ENCODE assay signal across 13 cellular contexts in the genomic region with DNA sequence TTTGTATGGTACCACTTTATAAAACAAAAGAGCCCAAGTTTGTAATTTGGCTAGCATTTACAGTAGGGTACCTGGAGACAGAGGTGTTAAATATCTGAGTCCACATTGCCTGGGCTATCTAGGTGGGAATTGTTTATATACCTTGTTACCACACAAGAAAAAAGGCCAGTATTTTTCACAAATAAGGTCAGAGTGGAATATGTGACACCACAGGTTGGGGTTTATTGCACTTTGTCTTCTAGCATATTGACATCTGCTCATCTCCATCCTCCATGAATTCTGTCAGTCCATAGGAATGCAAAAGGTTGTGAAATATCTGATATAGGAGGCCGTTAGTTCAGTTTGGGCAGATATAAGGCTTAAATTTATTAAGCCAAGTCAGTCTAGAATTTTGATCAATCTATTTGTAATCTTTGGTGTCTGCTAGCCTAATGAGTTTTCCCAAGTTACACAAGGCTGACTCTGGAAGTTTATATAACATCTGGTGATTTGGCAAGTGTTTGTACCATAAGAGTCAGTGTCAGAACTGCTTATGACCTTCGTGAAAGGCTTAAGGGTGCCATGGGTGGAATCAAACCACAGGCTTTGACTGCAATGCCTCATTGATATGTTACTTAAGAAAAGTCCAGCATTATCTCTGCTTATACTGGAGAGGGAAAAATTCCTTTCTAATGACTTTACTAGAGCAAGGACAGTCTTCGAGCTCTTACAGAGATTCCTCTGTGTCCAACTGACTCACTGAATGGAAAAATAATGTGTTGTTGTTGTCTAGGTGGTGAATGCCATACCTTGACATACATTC. TPM values are rescaled to one million over a fixed set of nuclear protein-coding genes. Genes with fewer than 3 reads are reported as not detected.
DNase-seq lines count a peak whose midpoint lies in the region; ATAC-seq and TF ChIP-seq lines count a peak whose summit lies in the region.
"Had no signal": no experiment of that assay in that cellular context is flagged by ENCODE, and none has a peak within 500 bp of the region (broad histone marks: within the 10 kb centered on the region; RNA-seq: fewer than 3 reads in every experiment).

No MANE protein-coding gene starts in this region.

- no peak overlapping the region for H3K4me3 ChIP-seq in PC-3 (ENCODE audit: low read length)
- no peak overlapping the region for H3K4me3 ChIP-seq in epithelial cell of proximal tubule (ENCODE audit: low read depth, low read length)
- no peak overlapping the region for H3K4me3 ChIP-seq in neuronal stem cell (ENCODE audit: low read length in 2 of 2)
- H3K4me3 ChIP-seq: Peyer's patch, right atrium auricular region, testis had no signal

- H2BK5ac ChIP-seq in neuronal stem cell (ENCODE audit: low read length), result no peak overlapping the region

- H3K27ac ChIP-seq in PC-3 (ENCODE audit: low read length) (peak overlapping the region; percentile 77), neuronal stem cell (replicated peaks; ENCODE audit: low read length) (no peak overlapping the region)
- H3K27ac ChIP-seq: Peyer's patch, right atrium auricular region, testis had no signal

- H3K36me3 Mint-ChIP-seq in stimulated activated naive B cell treated with anti-CD40 and anti-IgM and Interleukin-4, amounts not matched to agents 10 μg/mL and 1 μg/mL and 100 μg/mL, for 72 hours, result no peaks in the 10 kb centered on the region
- H3K36me3 Mint-ChIP-seq in activated naive CD8-positive, alpha-beta T cell treated with anti-CD3 and anti-CD28 coated beads, Interleukin-2, amount 50 U/mL, for 24 hours (ENCODE audit: low read depth), result no peaks in the 10 kb centered on the region

- H2BK12ac ChIP-seq in neuronal stem cell (ENCODE audit: low read length), result no peak overlapping the region

- no peak overlapping the region for H3K9ac ChIP-seq in PC-3 (ENCODE audit: low read length)
- no peak overlapping the region for H3K9ac ChIP-seq in neuronal stem cell (ENCODE audit: low read depth, low read length, poor library complexity)

- CTCF ChIA-PET in PC-3 (lab: Charles Lee), result no interaction called here

- H3K9me3 Mint-ChIP-seq in stimulated activated naive B cell treated with anti-CD40 and anti-IgM and Interleukin-4, amounts not matched to agents 10 μg/mL and 1 μg/mL and 100 μg/mL, for 72 hours, result no peaks in the 10 kb centered on the region
- H3K9me3 Mint-ChIP-seq in activated naive CD8-positive, alpha-beta T cell treated with anti-CD3 and anti-CD28 coated beads, Interleukin-2, amount 50 U/mL, for 24 hours, result no peaks in the 10 kb centered on the region

- no peaks in the 10 kb centered on the region for H4K20me1 ChIP-seq in PC-3 (ENCODE audit: low read length)

- no peak overlapping the region for H3K23ac ChIP-seq in neuronal stem cell (ENCODE audit: low read depth, low read length, poor library complexity)

- H3K9me3 ChIP-seq in PC-3 (ENCODE audit: low read length), result no peaks in the 10 kb centered on the region
- no peaks in the 10 kb centered on the region for H3K9me3 ChIP-seq in neuronal stem cell (replicated peaks in 1 of 2; ENCODE audit: control insufficient read depth in 2 of 2, insufficient read depth in 1 of 2, low read depth in 1 of 2, low read length in 2 of 2)
- H3K9me3 ChIP-seq: Peyer's patch, right atrium auricular region, testis had no signal

- H4K8ac ChIP-seq in neuronal stem cell (ENCODE audit: low read depth, low read length), result no peak overlapping the region

- H3K4ac ChIP-seq in neuronal stem cell (ENCODE audit: low read length), result no peak overlapping the region

- H3K4me3 Mint-ChIP-seq in stimulated activated naive B cell treated with anti-CD40 and anti-IgM and Interleukin-4, amounts not matched to agents 10 μg/mL and 1 μg/mL and 100 μg/mL, for 72 hours, result no peak overlapping the region
- no peak overlapping the region for H3K4me3 Mint-ChIP-seq in activated naive CD8-positive, alpha-beta T cell treated with anti-CD3 and anti-CD28 coated beads, Interleukin-2, amount 50 U/mL, for 24 hours

- DNase-seq in Caki2 (ENCODE audit: low read depth) (peak; percentile 61), PC-3 (peak; percentile 81), epithelial cell of proximal tubule (ENCODE audit: low read depth) (peak; percentile 87), omental fat pad (ENCODE audit: low spot score) (no peak), HuH-7.5 (ENCODE audit: low spot score) (no peak), neuronal stem cell (ENCODE audit: low spot score) (no peak)
- DNase-seq in stimulated activated naive B cell treated with anti-CD40 and anti-IgM and Interleukin-4, amounts not matched to agents 10 μg/mL and 1 μg/mL and 100 μg/mL, for 72 hours, result no peak
- DNase-seq in activated naive CD8-positive, alpha-beta T cell treated with anti-CD3 and anti-CD28 coated beads, Interleukin-2, amount 50 U/mL, for 24 hours, result no peak
- DNase-seq: Calu3, NCI-H446, Peyer's patch, testis had no signal

- no peaks in the 10 kb centered on the region for H3K4me1 Mint-ChIP-seq in stimulated activated naive B cell treated with anti-CD40 and anti-IgM and Interleukin-4, amounts not matched to agents 10 μg/mL and 1 μg/mL and 100 μg/mL, for 72 hours
- no peaks in the 10 kb centered on the region for H3K4me1 Mint-ChIP-seq in activated naive CD8-positive, alpha-beta T cell treated with anti-CD3 and anti-CD28 coated beads, Interleukin-2, amount 50 U/mL, for 24 hours

- in situ Hi-C loops in Caki2 (cut with HindIII; ENCODE audit: low pct_unique_long_range_greater_than_20kb, low sequenced_read_pairs), result no loop called here

- H2BK120ac ChIP-seq in neuronal stem cell (ENCODE audit: low read depth, low read length), result no peak overlapping the region

- POLR2A ChIA-PET in PC-3 (lab: Charles Lee; ENCODE audit: unreplicated experiment), result no interaction called here

- no peak overlapping the region for H2BK15ac ChIP-seq in neuronal stem cell (ENCODE audit: low read length)

- H3K4me1 ChIP-seq in PC-3 (ENCODE audit: insufficient read depth, low read length), result peaks cover 44% of the 10 kb centered on the region
- H3K4me1 ChIP-seq in neuronal stem cell (ENCODE audit: control insufficient read depth in 2 of 2, insufficient read depth in 1 of 2, low read depth in 1 of 2, low read length in 2 of 2), result no peaks in the 10 kb centered on the region
- H3K4me1 ChIP-seq: right atrium auricular region, testis had no signal

- no peak for TF ChIP-seq CTCF in PC-3 (conservative IDR thresholded peaks at IDR 0.05; ENCODE audit: low read depth, low read length)
- TF ChIP-seq CTCF in epithelial cell of proximal tubule (conservative IDR thresholded peaks at IDR 0.05; ENCODE audit: low read depth, low read length), result no peak
- TF ChIP-seq CTCF in omental fat pad (IDR thresholded peaks at IDR 0.05), result no peak

- H3K27me3 Mint-ChIP-seq in stimulated activated naive B cell treated with anti-CD40 and anti-IgM and Interleukin-4, amounts not matched to agents 10 μg/mL and 1 μg/mL and 100 μg/mL, for 72 hours, result peaks cover 6 to 14% of the 10 kb centered on the region in 2 donors
- no peaks in the 10 kb centered on the region for H3K27me3 Mint-ChIP-seq in activated naive CD8-positive, alpha-beta T cell treated with anti-CD3 and anti-CD28 coated beads, Interleukin-2, amount 50 U/mL, for 24 hours

- H3K9me2 ChIP-seq in PC-3 (replicated peaks; ENCODE audit: low read length), result no peaks in the 10 kb centered on the region

- no peak overlapping the region for H3K18ac ChIP-seq in neuronal stem cell (ENCODE audit: low read length)

- H3K27ac Mint-ChIP-seq in stimulated activated naive B cell treated with anti-CD40 and anti-IgM and Interleukin-4, amounts not matched to agents 10 μg/mL and 1 μg/mL and 100 μg/mL, for 72 hours, result no peak overlapping the region
- no peak overlapping the region for H3K27ac Mint-ChIP-seq in activated naive CD8-positive, alpha-beta T cell treated with anti-CD3 and anti-CD28 coated beads, Interleukin-2, amount 50 U/mL, for 24 hours

- peak; percentile 34 for ATAC-seq in PC-3
- ATAC-seq in omental fat pad (ENCODE audit: low FRiP score), result peak; percentile 65
- ATAC-seq in stimulated activated naive B cell treated with anti-CD40 and anti-IgM and Interleukin-4, amounts not matched to agents 10 μg/mL and 1 μg/mL and 100 μg/mL, for 72 hours (replicated peaks), result no peak
- ATAC-seq in activated naive CD8-positive, alpha-beta T cell treated with anti-CD3 and anti-CD28 coated beads, Interleukin-2, amount 50 U/mL, for 24 hours, result no peak

- H3K36me3 ChIP-seq in PC-3 (ENCODE audit: low read depth, low read length) (no peaks in the 10 kb centered on the region), neuronal stem cell (replicated peaks in 1 of 2; ENCODE audit: control insufficient read depth in 2 of 2, insufficient read depth in 2 of 2, low read length in 2 of 2) (no peaks in the 10 kb centered on the region)
- H3K36me3 ChIP-seq: Peyer's patch, right atrium auricular region had no signal

- no TSS peak for BruUV-seq in PC-3 (replicated peaks; lab: Mats Ljungman, UMichigan)

- no peaks in the 10 kb centered on the region for H3K79me2 ChIP-seq in PC-3 (ENCODE audit: low read length)

- intact Hi-C loops in PC-3 (cut with micrococcal nuclease), result no loop called here

- no peak overlapping the region for H2AFZ ChIP-seq in PC-3 (ENCODE audit: low read length)
- H2AFZ ChIP-seq in neuronal stem cell (ENCODE audit: low read length), result no peak overlapping the region

- H3K27me3 ChIP-seq in PC-3 (ENCODE audit: low read length) (no peaks in the 10 kb centered on the region), neuronal stem cell (ENCODE audit: control insufficient read depth in 3 of 3, insufficient read depth in 3 of 3, low read depth in 1 of 3, low read length in 3 of 3) (no peaks in the 10 kb centered on the region)
- H3K27me3 ChIP-seq: Peyer's patch, right atrium auricular region, testis had no signal

- H3F3A ChIP-seq in PC-3 (ENCODE audit: low read length, unreplicated experiment), result peaks cover 2% of the 10 kb centered on the region

- H3K14ac ChIP-seq in neuronal stem cell (ENCODE audit: low read length), result no peak overlapping the region

- H3K4me2 ChIP-seq in PC-3 (ENCODE audit: low read length), result peak overlapping the region; percentile 24
- H3K4me2 ChIP-seq in neuronal stem cell (ENCODE audit: insufficient read depth, low read length, poor library complexity, severe bottlenecking), result no peak overlapping the region

- H4K91ac ChIP-seq in neuronal stem cell (ENCODE audit: low read depth, low read length, poor library complexity), result no peak overlapping the region

- no peaks in the 10 kb centered on the region for H3K79me1 ChIP-seq in neuronal stem cell (ENCODE audit: low read depth, low read length)

- WGBS in neuronal stem cell (ENCODE audit: extremely low coverage in 2 of 2, insufficient read length in 2 of 2, insufficient replicate concordance in 1 of 2), 2 donors, result no CpG with 5 or more reads among the region's 3 CpGs

- no peak overlapping the region for H2AK5ac ChIP-seq in neuronal stem cell (ENCODE audit: low read depth, low read length)

RNA-seq across cellular contexts. Expression of gene DPP4, which starts 11.3 kb away (rescaled TPM):
- total RNA-seq in Caki2 (2014; rRNA removed; shearing (Covaris generic); ENCODE audit: low replicate concordance), result 22.0 and 37.5 TPM in 2 replicates
- total RNA-seq in PC-3 (2014; rRNA removed) (14.8 and 23.3 TPM in 2 replicates), epithelial cell of proximal tubule (52.9 and 104 TPM in 2 replicates), omental fat pad (100 to 1,000 TPM in 1 of 4 donors, 10 to 100 TPM in 3; 11.7 to 105 (median 21.0) TPM)
- 0.49 TPM for polyA plus RNA-seq in neuronal stem cell (2013, experiment 1 of 2)
- 0.46 TPM for polyA plus RNA-seq in neuronal stem cell (2013, experiment 2 of 2)

Comparison
In these comparisons a context has a peak if more than half of its experiments do, and no peak if none do; other contexts are left out.
1. DNase-seq: peak in Caki2 (single experiment), PC-3 (single experiment) and epithelial cell of proximal tubule (single experiment); none in omental fat pad (single experiment), HuH-7.5 (single experiment), stimulated activated naive B cell treated with anti-CD40 and anti-IgM and Interleukin-4, amounts not matched to agents 10 μg/mL and 1 μg/mL and 100 μg/mL, for 72 hours (single experiment), activated naive CD8-positive, alpha-beta T cell treated with anti-CD3 and anti-CD28 coated beads, Interleukin-2, amount 50 U/mL, for 24 hours (single experiment) and neuronal stem cell (single experiment).
2. ATAC-seq: peak in PC-3 (single experiment) and omental fat pad (single experiment); none in stimulated activated naive B cell treated with anti-CD40 and anti-IgM and Interleukin-4, amounts not matched to agents 10 μg/mL and 1 μg/mL and 100 μg/mL, for 72 hours (0 of 2) and activated naive CD8-positive, alpha-beta T cell treated with anti-CD3 and anti-CD28 coated beads, Interleukin-2, amount 50 U/mL, for 24 hours (single experiment).